14 cellular contexts compared by ENCODE assay signal in genomic region chr13:51324714-51325440, GRCh38. TPM values are rescaled to one million over a fixed set of nuclear protein-coding genes. Genes with fewer than 3 reads are reported as not detected.
A peak's percentile ranks its signal among the peaks of the same experiment; 100 is the strongest.
DNase-seq lines count a peak whose midpoint lies in the region; ATAC-seq, FAIRE-seq and TF ChIP-seq lines count a peak whose summit lies in the region.
"Had no signal": no experiment of that assay in that cellular context is flagged by ENCODE, and none has a peak within 500 bp of the region (broad histone marks: within the 10 kb centered on the region; RNA-seq: fewer than 3 reads in every experiment).

No MANE protein-coding gene starts in this region.

- H4K91ac ChIP-seq in H9 (ENCODE audit: insufficient read length, low read depth, low read length), result no peak overlapping the region

- no peak overlapping the region for H2BK20ac ChIP-seq in H9 (ENCODE audit: low read depth, low read length, poor library complexity, severe bottlenecking)

- H4K20me1 ChIP-seq in H9 (ENCODE audit: control insufficient read depth, insufficient read depth, insufficient read length), result no peaks in the 10 kb centered on the region

- H3K4me1 ChIP-seq in H9 (ENCODE audit: insufficient read depth, low read length), result peaks cover 5% of the 10 kb centered on the region; the same call in 1 of the 2 replicates

- CTCF ChIA-PET in WTC11 (lab: Charles Lee), result interaction anchor here (1.0 to 1.9 kb wide), 6 partner anchors 22 to 473 kb away, joined by 3 to 10 read pairs (median 4); no protein-coding TSS in a partner anchor

- H3K4me2 ChIP-seq in H9 (ENCODE audit: insufficient read depth, insufficient read length, low read length), result no peak overlapping the region

- DNase-seq in GM12892 (ENCODE audit: insufficient read length), result peak; percentile 13
- peak; percentile 71 for DNase-seq in H9
- peak; percentile 62 for DNase-seq in WTC11 (ENCODE audit: low spot score)
- DNase-seq in memory B cell (ENCODE audit: low spot score in 2 of 2), result no peak
- DNase-seq in COLO829 (ENCODE audit: low spot score), result no peak
- no peak for DNase-seq in Kasumi-1 (lab: John Stamatoyannopoulos, UW)
- DNase-seq in natural killer cell treated with Interleukin-12 subunit alpha and Interleukin-12 subunit beta and Interleukin-15 and Interleukin-18, amount 100 ng/mL, for 72 hours (ENCODE audit: low spot score), result no peak
- DNase-seq: activated naive CD8-positive, alpha-beta T cell treated with anti-CD3 and anti-CD28 coated beads, Interleukin-2, amount 50 U/mL, for 24 hours; NCI-H2227 treated with DMSO at 0.1 percent for 48 hours; retina; stimulated activated CD4-positive, alpha-beta T cell treated with anti-CD3 and anti-CD28 coated beads, Interleukin-2, amount 100 ng/mL, for 24 hours had no signal

- peak; percentile 77 for FAIRE-seq in GM12892 (lab: Jason Lieb, UNC)
- FAIRE-seq: islet of Langerhans had no signal

- H3K27me3 ChIP-seq in H9 (ENCODE audit: insufficient read depth, low read length), result no peaks in the 10 kb centered on the region

- H3K27ac Mint-ChIP-seq in H9, result peak overlapping the region in 1 of 3 experiments; percentile 13; a peak in 1 of 7 replicates
- no peak overlapping the region for H3K27ac Mint-ChIP-seq in WTC11
- H3K27ac Mint-ChIP-seq in memory B cell, result no peak overlapping the region
- no peak overlapping the region for H3K27ac Mint-ChIP-seq in natural killer cell treated with Interleukin-12 subunit alpha and Interleukin-12 subunit beta and Interleukin-15 and Interleukin-18, amount 100 ng/mL, for 72 hours
- H3K27ac Mint-ChIP-seq: activated naive CD8-positive, alpha-beta T cell treated with anti-CD3 and anti-CD28 coated beads, Interleukin-2, amount 50 U/mL, for 24 hours had no signal

- no peak overlapping the region for H3T11ph ChIP-seq in H9 (ENCODE audit: low read length)

- no peak overlapping the region for H4K8ac ChIP-seq in H9 (replicated peaks; ENCODE audit: insufficient read length, low read depth, low read length)

- no peak overlapping the region for H4K5ac ChIP-seq in H9 (ENCODE audit: insufficient read length, low read depth, low read length)

- H3K36me3 Mint-ChIP-seq in H9 (ENCODE audit: insufficient read depth in 1 of 3, low read depth in 3 of 3), result peaks cover 0 to 3% (median 0%) of the 10 kb centered on the region in 3 experiments; a peak in 2 of 7 replicates
- H3K36me3 Mint-ChIP-seq in WTC11, result no peaks in the 10 kb centered on the region
- no peaks in the 10 kb centered on the region for H3K36me3 Mint-ChIP-seq in memory B cell
- no peaks in the 10 kb centered on the region for H3K36me3 Mint-ChIP-seq in natural killer cell treated with Interleukin-12 subunit alpha and Interleukin-12 subunit beta and Interleukin-15 and Interleukin-18, amount 100 ng/mL, for 72 hours

- TF ChIP-seq CTCF in H9 (conservative IDR thresholded peaks at IDR 0.05), result no peak
- TF ChIP-seq CTCF in WTC11 (IDR thresholded peaks at IDR 0.05), result no peak

- H3K23me2 ChIP-seq in H9 (ENCODE audit: insufficient read length, low read depth, low read length, poor library complexity, severe bottlenecking), result no peaks in the 10 kb centered on the region

- H2BK12ac ChIP-seq in H9 (ENCODE audit: insufficient read length, low read depth, low read length), result no peak overlapping the region

- no peak overlapping the region for H3K14ac ChIP-seq in H9 (ENCODE audit: insufficient read depth, low read length)

- no peaks in the 10 kb centered on the region for H3K79me1 ChIP-seq in H9 (ENCODE audit: insufficient read depth, low read depth, low read length, poor library complexity, severe bottlenecking)

- POLR2A ChIA-PET in WTC11 (lab: Charles Lee), result no interaction called here

- no peak for TF ChIP-seq POLR2A in GM12892 (IDR thresholded peaks at IDR 0.05; ENCODE audit: low read depth, low read length)

- no peak overlapping the region for H3K9ac ChIP-seq in H9 (ENCODE audit: extremely low read depth, insufficient read length, low read length)

- no peak overlapping the region for H3K56ac ChIP-seq in H9 (ENCODE audit: insufficient read length, low read depth, low read length)

- no peaks in the 10 kb centered on the region for H3K9me3 ChIP-seq in H9 (ENCODE audit: control insufficient read depth, low read depth, low read length)

- peak overlapping the region in 1 of 2 experiments; percentile 10; a peak in 1 of 5 replicates for H3K4me3 Mint-ChIP-seq in H9
- no peak overlapping the region for H3K4me3 Mint-ChIP-seq in WTC11
- H3K4me3 Mint-ChIP-seq in memory B cell, result peak overlapping the region; percentile 15
- no peak overlapping the region for H3K4me3 Mint-ChIP-seq in natural killer cell treated with Interleukin-12 subunit alpha and Interleukin-12 subunit beta and Interleukin-15 and Interleukin-18, amount 100 ng/mL, for 72 hours
- H3K4me3 Mint-ChIP-seq: activated naive CD8-positive, alpha-beta T cell treated with anti-CD3 and anti-CD28 coated beads, Interleukin-2, amount 50 U/mL, for 24 hours had no signal

- H3K4me1 Mint-ChIP-seq in H9, result peaks cover 46 to 49% of the 10 kb centered on the region in 2 experiments
- peaks cover 47% of the 10 kb centered on the region for H3K4me1 Mint-ChIP-seq in WTC11
- H3K4me1 Mint-ChIP-seq in memory B cell, result peaks cover 5% of the 10 kb centered on the region
- no peaks in the 10 kb centered on the region for H3K4me1 Mint-ChIP-seq in natural killer cell treated with Interleukin-12 subunit alpha and Interleukin-12 subunit beta and Interleukin-15 and Interleukin-18, amount 100 ng/mL, for 72 hours (ENCODE audit: low read depth in 2 of 2)
- H3K4me1 Mint-ChIP-seq: activated naive CD8-positive, alpha-beta T cell treated with anti-CD3 and anti-CD28 coated beads, Interleukin-2, amount 50 U/mL, for 24 hours had no signal

- no peak overlapping the region for H3K23ac ChIP-seq in H9 (ENCODE audit: insufficient read length, low read depth, low read length)

- peak; percentile 40 for ATAC-seq in WTC11
- peak; percentile 52 for ATAC-seq in memory B cell (ENCODE audit: low read depth)
- ATAC-seq in HG02623 (IDR thresholded peaks at IDR 0.05; ENCODE audit: unreplicated experiment), result no peak
- ATAC-seq in natural killer cell treated with Interleukin-12 subunit alpha and Interleukin-12 subunit beta and Interleukin-15 and Interleukin-18, amount 100 ng/mL, for 72 hours, result no peak
- ATAC-seq: activated naive CD8-positive, alpha-beta T cell treated with anti-CD3 and anti-CD28 coated beads, Interleukin-2, amount 50 U/mL, for 24 hours had no signal

- H3K27me3 Mint-ChIP-seq in H9 (ENCODE audit: low read depth), result no peaks in the 10 kb centered on the region
- peaks cover 6% of the 10 kb centered on the region; the same call in 1 of the 2 replicates for H3K27me3 Mint-ChIP-seq in WTC11 (ENCODE audit: low read depth)
- H3K27me3 Mint-ChIP-seq in memory B cell, result no peaks in the 10 kb centered on the region
- no peaks in the 10 kb centered on the region for H3K27me3 Mint-ChIP-seq in natural killer cell treated with Interleukin-12 subunit alpha and Interleukin-12 subunit beta and Interleukin-15 and Interleukin-18, amount 100 ng/mL, for 72 hours
- H3K27me3 Mint-ChIP-seq: activated naive CD8-positive, alpha-beta T cell treated with anti-CD3 and anti-CD28 coated beads, Interleukin-2, amount 50 U/mL, for 24 hours had no signal

- H3K4ac ChIP-seq in H9 (ENCODE audit: low read depth, low read length), result no peak overlapping the region

- no peak overlapping the region for H2BK5ac ChIP-seq in H9 (ENCODE audit: insufficient read length, low read length)

- no peak overlapping the region for H2AFZ ChIP-seq in H9 (ENCODE audit: low read length)

- H3K18ac ChIP-seq in H9 (ENCODE audit: insufficient read length, low read depth, low read length), result no peak overlapping the region

- H2BK120ac ChIP-seq in H9 (ENCODE audit: low read depth, low read length, poor library complexity, severe bottlenecking), result no peak overlapping the region

- no peak overlapping the region for H2BK15ac ChIP-seq in H9 (ENCODE audit: low read depth, low read length)

- no peaks in the 10 kb centered on the region for H3K79me2 ChIP-seq in H9 (ENCODE audit: insufficient read depth, low read length)

- no peak overlapping the region for H3K27ac ChIP-seq in H9 (ENCODE audit: insufficient read length, low read depth, low read length)

- no peak overlapping the region for H2AK5ac ChIP-seq in H9 (ENCODE audit: insufficient read length, low read length)

- H3K9me3 Mint-ChIP-seq in H9 (no peaks in the 10 kb centered on the region), WTC11 (no peaks in the 10 kb centered on the region), memory B cell (no peaks in the 10 kb centered on the region)
- no peaks in the 10 kb centered on the region for H3K9me3 Mint-ChIP-seq in natural killer cell treated with Interleukin-12 subunit alpha and Interleukin-12 subunit beta and Interleukin-15 and Interleukin-18, amount 100 ng/mL, for 72 hours
- H3K9me3 Mint-ChIP-seq: activated naive CD8-positive, alpha-beta T cell treated with anti-CD3 and anti-CD28 coated beads, Interleukin-2, amount 50 U/mL, for 24 hours had no signal

- WGBS in H9 (ENCODE audit: extremely low coverage, insufficient read length, low lambda C conversion rate), result no CpG with 5 or more reads among the region's 14 CpGs

TF ChIP-seq in WTC11, 78 proteins besides CTCF, POLR2A, EP300 and RAD21 (continues in another document):
- TF ChIP-seq ZNF317 (CRISPR knock-in tag; IDR thresholded peaks at IDR 0.05; ENCODE audit: borderline replicate concordance, low read depth) (no peak), NR1H2 (CRISPR knock-in tag; IDR thresholded peaks at IDR 0.05) (no peak), ZNF138 (CRISPR knock-in tag; conservative IDR thresholded peaks at IDR 0.05) (no peak), FOXJ3 (CRISPR knock-in tag; IDR thresholded peaks at IDR 0.05; ENCODE audit: borderline replicate concordance) (no peak), NR2C2 (CRISPR knock-in tag; IDR thresholded peaks at IDR 0.05) (no peak), GRHL2 (CRISPR knock-in tag; IDR thresholded peaks at IDR 0.05; ENCODE audit: insufficient replicate concordance, severe bottlenecking) (no peak), IRF2 (CRISPR knock-in tag; IDR thresholded peaks at IDR 0.05; ENCODE audit: borderline replicate concordance, low read depth) (no peak), CREM (CRISPR knock-in tag; IDR thresholded peaks at IDR 0.05) (no peak)

RNA-seq across cellular contexts. Expression of gene SERPINE3, which starts 14.6 kb away (rescaled TPM):
- not detected for polyA plus RNA-seq in GM12892 (2012; ENCODE audit: missing spikeins)
- total RNA-seq in H9 (2021) (0.18 TPM in 1 of 2 replicates, not detected in the other), WTC11 (2021) (0.16 to 0.64 TPM (median 0.59 TPM) in 3 replicates)
- not detected for total RNA-seq in natural killer cell treated with Interleukin-12 subunit alpha and Interleukin-12 subunit beta and Interleukin-15 and Interleukin-18, amount 100 ng/mL, for 72 hours
- total RNA-seq: MCF 10A had no signal

Comparison
In these comparisons a context has a peak if more than half of its experiments do, and no peak if none do; other contexts are left out.
1. DNase-seq: peak in GM12892 (single experiment), H9 (single experiment) and WTC11 (single experiment); none in memory B cell (0 of 2), COLO829 (single experiment), Kasumi-1 (0 of 2) and natural killer cell treated with Interleukin-12 subunit alpha and Interleukin-12 subunit beta and Interleukin-15 and Interleukin-18, amount 100 ng/mL, for 72 hours (single experiment).
2. ATAC-seq: peak in WTC11 (single experiment) and memory B cell (single experiment); none in HG02623 (single experiment) and natural killer cell treated with Interleukin-12 subunit alpha and Interleukin-12 subunit beta and Interleukin-15 and Interleukin-18, amount 100 ng/mL, for 72 hours (0 of 2).